ENCODE assay signal across 10 cellular contexts in genomic region chr4:110487873-110488272, GRCh38. TPM values are rescaled to one million over a fixed set of nuclear protein-coding genes. Genes with fewer than 3 reads are reported as not detected.
DNase-seq lines count a peak whose midpoint lies in the region; ATAC-seq, FAIRE-seq and TF ChIP-seq lines count a peak whose summit lies in the region.
"Had no signal": no experiment of that assay in that cellular context is flagged by ENCODE, and none has a peak within 500 bp of the region (broad histone marks: within the 10 kb centered on the region; RNA-seq: fewer than 3 reads in every experiment).

No MANE protein-coding gene starts in this region.

- H3K9me3 ChIP-seq in iPS-15b (ENCODE audit: control insufficient read depth, insufficient read depth, low read length) (no peaks in the 10 kb centered on the region), neural progenitor cell (ENCODE audit: low read depth) (no peaks in the 10 kb centered on the region)

- no peaks in the 10 kb centered on the region for H4K20me1 ChIP-seq in neural progenitor cell (ENCODE audit: low read depth)

- peaks cover 8% of the 10 kb centered on the region for H3K4me1 Mint-ChIP-seq in neural progenitor cell
- peaks cover 15% of the 10 kb centered on the region for H3K4me1 Mint-ChIP-seq in endothelial cell (ENCODE audit: unreplicated experiment)
- H3K4me1 Mint-ChIP-seq: immature natural killer cell had no signal

- H2AFZ ChIP-seq in neural progenitor cell (replicated peaks) = no peak overlapping the region

- H3K27ac ChIP-seq in neural progenitor cell = no peak overlapping the region

- H3F3A ChIP-seq in neural progenitor cell (ENCODE audit: low read depth) = no peaks in the 10 kb centered on the region

- ATAC-seq in HG02798 (IDR thresholded peaks at IDR 0.05; ENCODE audit: poor library complexity, unreplicated experiment) = peak; percentile 25

- no peak overlapping the region for H3K4me2 ChIP-seq in neural progenitor cell

- FAIRE-seq in RCC 7860 (lab: Jason Lieb, UNC) = peak; percentile 82

- no peak overlapping the region for H3K27ac Mint-ChIP-seq in neural progenitor cell
- no peak overlapping the region for H3K27ac Mint-ChIP-seq in endothelial cell (ENCODE audit: unreplicated experiment)
- H3K27ac Mint-ChIP-seq: immature natural killer cell had no signal

- DNase-seq in AG10803 (ENCODE audit: low read depth) (peak; percentile 21), RCC 7860 (ENCODE audit: low spot score) (peak; percentile 26), neural progenitor cell (ENCODE audit: low spot score) (no peak), T1000 (lab: John Stamatoyannopoulos, UW) (no peak), endothelial cell (ENCODE audit: low spot score) (no peak), kidney glomerular epithelial cell (lab: John Stamatoyannopoulos, UW) (no peak)
- DNase-seq: cortex of kidney, immature natural killer cell had no signal

- H3K4me3 Mint-ChIP-seq in neural progenitor cell (no peak overlapping the region), endothelial cell (ENCODE audit: unreplicated experiment) (no peak overlapping the region)
- H3K4me3 Mint-ChIP-seq: immature natural killer cell had no signal

- H3K27me3 ChIP-seq in iPS-15b (ENCODE audit: control insufficient read depth, insufficient read depth, low read length) = no peaks in the 10 kb centered on the region
- H3K27me3 ChIP-seq in neural progenitor cell = no peaks in the 10 kb centered on the region

- H3K27me3 Mint-ChIP-seq in neural progenitor cell (ENCODE audit: insufficient read depth, low read depth) = peaks cover 4% of the 10 kb centered on the region
- H3K27me3 Mint-ChIP-seq in endothelial cell (ENCODE audit: unreplicated experiment) = no peaks in the 10 kb centered on the region

- H3K4me3 ChIP-seq in AG10803 (ENCODE audit: low read length) (no peak overlapping the region), iPS-15b (ENCODE audit: low read depth, low read length) (peak overlapping the region; percentile 0), neural progenitor cell (no peak overlapping the region)

- H3K9ac ChIP-seq in iPS-15b (ENCODE audit: low read depth, low read length) (no peak overlapping the region), neural progenitor cell (no peak overlapping the region)

- H3K36me3 Mint-ChIP-seq in neural progenitor cell (no peaks in the 10 kb centered on the region), endothelial cell (ENCODE audit: low read depth, unreplicated experiment) (no peaks in the 10 kb centered on the region)
- H3K36me3 Mint-ChIP-seq: immature natural killer cell had no signal

- H3K79me2 ChIP-seq in neural progenitor cell (ENCODE audit: low read depth) = no peaks in the 10 kb centered on the region

- TF ChIP-seq CTCF in AG10803 (conservative IDR thresholded peaks at IDR 0.05; ENCODE audit: low read length) (no peak), neural progenitor cell (IDR thresholded peaks at IDR 0.05) (no peak), endothelial cell (IDR thresholded peaks at IDR 0.05; ENCODE audit: unreplicated experiment) (no peak)

- no peaks in the 10 kb centered on the region for H3K9me3 Mint-ChIP-seq in neural progenitor cell
- H3K9me3 Mint-ChIP-seq in endothelial cell (ENCODE audit: unreplicated experiment) = no peaks in the 10 kb centered on the region
- H3K9me3 Mint-ChIP-seq: immature natural killer cell had no signal

- H3K36me3 ChIP-seq in iPS-15b (ENCODE audit: control insufficient read depth, insufficient read depth, low read length) = no peaks in the 10 kb centered on the region
- no peaks in the 10 kb centered on the region for H3K36me3 ChIP-seq in neural progenitor cell

- H3K4me1 ChIP-seq in iPS-15b (ENCODE audit: control insufficient read depth, insufficient read depth, low read length) (peaks cover 17% of the 10 kb centered on the region), neural progenitor cell (peaks cover 6% of the 10 kb centered on the region)

RNA-seq across cellular contexts. Expression of gene ENPEP, which starts 11.9 kb away (rescaled TPM):
- total RNA-seq in neural progenitor cell (ENCODE audit: low replicate concordance) (1.5 and 1.8 TPM in 2 replicates), endothelial cell (ENCODE audit: unreplicated experiment) (3.5 TPM)

Comparison
In these comparisons a context has a peak if more than half of its experiments do, and no peak if none do; other contexts are left out.
1. DNase-seq: peak in AG10803 (single experiment) and RCC 7860 (single experiment); none in neural progenitor cell (single experiment), T1000 (single experiment), endothelial cell (single experiment) and kidney glomerular epithelial cell (single experiment).